Comparison of ENCODE assay signal across 25 cellular contexts in genomic region chr13:41231025-41231677, GRCh38. TPM values are rescaled to one million over a fixed set of nuclear protein-coding genes. Genes with fewer than 3 reads are reported as not detected.
DNase-seq lines count a peak whose midpoint lies in the region; ATAC-seq and TF ChIP-seq lines count a peak whose summit lies in the region.
"Had no signal": no experiment of that assay in that cellular context is flagged by ENCODE, and none has a peak within 500 bp of the region (broad histone marks: within the 10 kb centered on the region; RNA-seq: fewer than 3 reads in every experiment).

No MANE protein-coding gene starts in this region.

- H3K4me2 ChIP-seq in BLaER1, result 0 out of 2 replicates have a peak overlapping the region, but pooled peaks have one; percentile 24

- no peak for TF ChIP-seq POLR2A in body of pancreas (IDR thresholded peaks at IDR 0.05)

- no peak overlapping the region for H3K27ac ChIP-seq in BLaER1
- H3K27ac ChIP-seq in body of pancreas, result peak overlapping the region; percentile 63 to 92 (median 87)
- H3K27ac ChIP-seq: C4-2B, cardiac muscle cell, gastroesophageal sphincter, left ventricle myocardium inferior, SJCRH30 had no signal

- no peaks in the 10 kb centered on the region for H3K9me3 Mint-ChIP-seq in nephron
- H3K9me3 Mint-ChIP-seq in activated CD4-positive, alpha-beta memory T cell treated with anti-CD3 and anti-CD28 coated beads for 36 hours, result no peaks in the 10 kb centered on the region

- POLR2A ChIA-PET in activated CD4-positive, alpha-beta memory T cell treated with anti-CD3 and anti-CD28 coated beads for 36 hours (lab: Charles Lee), result no interaction called here

- no peaks in the 10 kb centered on the region for H3K27me3 Mint-ChIP-seq in nephron (ENCODE audit: low read depth)
- no peaks in the 10 kb centered on the region for H3K27me3 Mint-ChIP-seq in activated CD4-positive, alpha-beta memory T cell treated with anti-CD3 and anti-CD28 coated beads for 36 hours

- H3K4me3 ChIP-seq in BLaER1 (no peak overlapping the region), body of pancreas (no peak overlapping the region)
- H3K4me3 ChIP-seq: cardiac muscle cell, gastroesophageal sphincter, GM12878, left ventricle myocardium inferior, SJCRH30 had no signal

- CTCF ChIA-PET in activated CD4-positive, alpha-beta memory T cell treated with anti-CD3 and anti-CD28 coated beads for 36 hours (lab: Charles Lee), result interaction anchor here (1.7 to 2.8 kb wide), 2 partner anchors 8 to 10 kb away, joined by 4 to 12 read pairs; no protein-coding TSS in a partner anchor

- WGBS in body of pancreas, 2 donors, result 61 to 70% methylated on average over 2 of the region's 2 CpGs

- H3K9ac ChIP-seq in BLaER1, result no peak overlapping the region

- peaks cover 70% of the 10 kb centered on the region for H3K36me3 ChIP-seq in BLaER1
- H3K36me3 ChIP-seq in body of pancreas (replicated peaks in 1 of 2; ENCODE audit: insufficient read depth in 1 of 2, low read depth in 2 of 2), result peaks cover 0 to 2% of the 10 kb centered on the region in 2 donors

- H3K9me3 ChIP-seq in BLaER1, result no peaks in the 10 kb centered on the region
- H3K9me3 ChIP-seq in body of pancreas, result no peaks in the 10 kb centered on the region
- H3K9me3 ChIP-seq: gastroesophageal sphincter, left ventricle myocardium inferior, SJCRH30 had no signal

- H3K27ac Mint-ChIP-seq in nephron, result peak overlapping the region in 2 of 3 experiments; percentile 38 to 41
- no peak overlapping the region for H3K27ac Mint-ChIP-seq in activated CD4-positive, alpha-beta memory T cell treated with anti-CD3 and anti-CD28 coated beads for 36 hours

- no peaks in the 10 kb centered on the region for H3K27me3 ChIP-seq in BLaER1
- H3K27me3 ChIP-seq in body of pancreas, result no peaks in the 10 kb centered on the region
- H3K27me3 ChIP-seq: cardiac muscle cell, gastroesophageal sphincter, SJCRH30 had no signal

- intact Hi-C loops in body of pancreas (cut with DNase I), result no loop called here
- intact Hi-C loops in activated CD4-positive, alpha-beta memory T cell treated with anti-CD3 and anti-CD28 coated beads for 36 hours (cut with micrococcal nuclease), result no loop called here

- ATAC-seq in body of pancreas, result peak; percentile 58
- no peak for ATAC-seq in stimulated activated naive CD8-positive, alpha-beta T cell treated with anti-CD3 and anti-CD28 coated beads, Interleukin-15, Interleukin-2, amounts not matched to agents 100 U/mL and 50 U/mL, for 24 hours
- ATAC-seq: gastroesophageal sphincter had no signal

- peak in 4 of 7 experiments; percentile 34 to 57 (median 44) for TF ChIP-seq CTCF in body of pancreas (IDR thresholded peaks at IDR 0.05)
- no peak for TF ChIP-seq CTCF in nephron (IDR thresholded peaks at IDR 0.05; ENCODE audit: unreplicated experiment in 3 of 3)

- peaks cover 59% of the 10 kb centered on the region for H3K36me3 Mint-ChIP-seq in nephron (ENCODE audit: low read depth)
- peaks cover 27% of the 10 kb centered on the region for H3K36me3 Mint-ChIP-seq in activated CD4-positive, alpha-beta memory T cell treated with anti-CD3 and anti-CD28 coated beads for 36 hours

- peaks cover 10% of the 10 kb centered on the region for H3K4me1 Mint-ChIP-seq in nephron
- H3K4me1 Mint-ChIP-seq in activated CD4-positive, alpha-beta memory T cell treated with anti-CD3 and anti-CD28 coated beads for 36 hours (ENCODE audit: low read depth), result no peaks in the 10 kb centered on the region

- DNase-seq in DMS53 treated with DMSO at 0.1 percent for 48 hours (lab: John Stamatoyannopoulos, UW; ENCODE audit: unreplicated experiment), result peak; percentile 44
- peak; percentile 39 to 58 (median 44) for DNase-seq in body of pancreas
- DNase-seq in stimulated activated naive CD8-positive, alpha-beta T cell treated with anti-CD3 and anti-CD28 coated beads, Interleukin-15, Interleukin-2, amounts not matched to agents 100 U/mL and 50 U/mL, for 24 hours, result no peak
- DNase-seq in 8988T, result no peak
- no peak for DNase-seq in activated CD4-positive, alpha-beta memory T cell treated with anti-CD3 and anti-CD28 coated beads for 36 hours
- DNase-seq: activated CD4-positive, alpha-beta T cell treated with anti-CD3 and anti-CD28 coated beads, Interleukin-2, amount 50 U/mL, for 48 hours; activated CD4-positive, CD25-positive, alpha-beta regulatory T cell; activated CD8-positive, alpha-beta memory T cell treated with anti-CD3 and anti-CD28 coated beads, Interleukin-2, amount 50 U/mL, for 48 hours; activated naive CD4-positive, alpha-beta T cell treated with anti-CD3 and anti-CD28 coated beads, Interleukin-2, amount 50 U/mL, for 16 hours; anterior cingulate cortex; EL; hippocampal formation; NCI-H1092 treated with DMSO at 0.1 percent for 48 hours; NCI-H226; NCI-H748 treated with DMSO at 0.1 percent for 48 hours; occipital lobe; trophoblast cell had no signal

- no peak overlapping the region for H3K4me3 Mint-ChIP-seq in nephron
- no peak overlapping the region for H3K4me3 Mint-ChIP-seq in activated CD4-positive, alpha-beta memory T cell treated with anti-CD3 and anti-CD28 coated beads for 36 hours

- H3K4me1 ChIP-seq in BLaER1 (peaks cover 22% of the 10 kb centered on the region), body of pancreas (peaks cover 44% of the 10 kb centered on the region)
- H3K4me1 ChIP-seq: gastroesophageal sphincter, left ventricle myocardium inferior, SJCRH30 had no signal

- no peaks in the 10 kb centered on the region for H4K20me1 ChIP-seq in BLaER1

RNA-seq across cellular contexts. Expression of gene MTRF1, which starts 32.2 kb away (rescaled TPM):
- 10 to 100 TPM; 11.9 to 14.0 TPM for total RNA-seq in body of pancreas
- 10 to 100 TPM; 16.2 to 21.5 TPM for total RNA-seq in activated CD4-positive, alpha-beta memory T cell treated with anti-CD3 and anti-CD28 coated beads for 36 hours

RNA-seq across cellular contexts. Expression of gene KBTBD7, which starts 36.8 kb away (rescaled TPM):
- total RNA-seq in body of pancreas, result 1 to 10 TPM; 4.9 to 5.3 TPM
- 1 to 10 TPM; 3.6 to 4.1 TPM for total RNA-seq in activated CD4-positive, alpha-beta memory T cell treated with anti-CD3 and anti-CD28 coated beads for 36 hours

Comparison
In these comparisons a context has a peak if more than half of its experiments do, and no peak if none do; other contexts are left out.
1. DNase-seq: peak in DMS53 treated with DMSO at 0.1 percent for 48 hours (single experiment) and body of pancreas (4 of 4); none in stimulated activated naive CD8-positive, alpha-beta T cell treated with anti-CD3 and anti-CD28 coated beads, Interleukin-15, Interleukin-2, amounts not matched to agents 100 U/mL and 50 U/mL, for 24 hours (single experiment), 8988T (single experiment) and activated CD4-positive, alpha-beta memory T cell treated with anti-CD3 and anti-CD28 coated beads for 36 hours (single experiment).
2. CTCF ChIP-seq: peak in body of pancreas (4 of 7); none in nephron (0 of 3).